1 cellular context compared by ENCODE assay signal in the genomic region with DNA sequence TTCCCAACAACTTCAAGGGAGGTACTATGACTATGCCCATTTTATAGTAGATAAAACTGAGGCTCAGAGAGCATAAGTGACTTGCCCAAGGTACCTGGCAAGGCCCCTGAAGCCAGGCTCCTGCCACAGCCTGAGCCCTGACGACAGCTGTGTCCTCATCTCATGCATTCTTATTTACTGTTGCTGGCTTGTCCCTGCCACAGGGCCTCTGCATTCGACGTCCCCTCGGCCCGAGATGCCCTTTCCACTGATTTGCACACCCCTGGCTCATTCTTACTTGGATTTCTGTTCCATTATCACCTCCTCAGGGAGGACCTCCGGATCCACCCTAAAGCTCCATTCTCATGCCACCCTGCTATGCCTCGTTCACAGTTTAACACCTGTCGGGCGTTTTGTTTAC.
TF ChIP-seq lines count a peak whose summit lies in the region.

No MANE protein-coding gene starts in this region.

TF ChIP-seq in HepG2, 621 proteins besides CTCF, POLR2A, EP300 and RAD21:
- TF ChIP-seq, protein P1, sequence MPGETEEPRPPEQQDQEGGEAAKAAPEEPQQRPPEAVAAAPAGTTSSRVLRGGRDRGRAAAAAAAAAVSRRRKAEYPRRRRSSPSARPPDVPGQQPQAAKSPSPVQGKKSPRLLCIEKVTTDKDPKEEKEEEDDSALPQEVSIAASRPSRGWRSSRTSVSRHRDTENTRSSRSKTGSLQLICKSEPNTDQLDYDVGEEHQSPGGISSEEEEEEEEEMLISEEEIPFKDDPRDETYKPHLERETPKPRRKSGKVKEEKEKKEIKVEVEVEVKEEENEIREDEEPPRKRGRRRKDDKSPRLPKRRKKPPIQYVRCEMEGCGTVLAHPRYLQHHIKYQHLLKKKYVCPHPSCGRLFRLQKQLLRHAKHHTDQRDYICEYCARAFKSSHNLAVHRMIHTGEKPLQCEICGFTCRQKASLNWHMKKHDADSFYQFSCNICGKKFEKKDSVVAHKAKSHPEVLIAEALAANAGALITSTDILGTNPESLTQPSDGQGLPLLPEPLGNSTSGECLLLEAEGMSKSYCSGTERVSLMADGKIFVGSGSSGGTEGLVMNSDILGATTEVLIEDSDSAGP (CRISPR knock-in tag; IDR thresholded peaks at IDR 0.05; ENCODE audit: borderline replicate concordance): peak; percentile 39; the same call in 1 of the 2 replicates
- no peak for TF ChIP-seq ZNF782 (CRISPR knock-in tag; IDR thresholded peaks at IDR 0.05; ENCODE audit: borderline replicate concordance)
- TF ChIP-seq ZFX (CRISPR knock-in tag; IDR thresholded peaks at IDR 0.05; ENCODE audit: low read depth): 0 out of 2 replicates have a peak, but pooled peaks have one; percentile 35
- TF ChIP-seq ZNF768 (CRISPR knock-in tag; IDR thresholded peaks at IDR 0.05): peak; percentile 24; the same call in 1 of the 2 replicates
- peak; percentile 87 for TF ChIP-seq ZNF629 (CRISPR knock-in tag; conservative IDR thresholded peaks at IDR 0.05)
- no peak for TF ChIP-seq HHEX (CRISPR knock-in tag; IDR thresholded peaks at IDR 0.05)
